In genomic region chr19:36489920-36490415, GRCh38 we compare ENCODE assay signal across 8 cellular contexts. TPM values are rescaled to one million over a fixed set of nuclear protein-coding genes. Genes with fewer than 3 reads are reported as not detected.
DNase-seq lines count a peak whose midpoint lies in the region; ATAC-seq and TF ChIP-seq lines count a peak whose summit lies in the region.

No MANE protein-coding gene starts in this region.

- H3K27me3 ChIP-seq in OCI-LY3 (ENCODE audit: low read depth, low read length) (no peaks in the 10 kb centered on the region), parathyroid adenoma (ENCODE audit: control insufficient read depth, insufficient read depth, low read length) (no peaks in the 10 kb centered on the region), uterus (no peaks in the 10 kb centered on the region)

- H3K9me3 ChIP-seq in OCI-LY3 (ENCODE audit: insufficient read depth, low read length) (no peaks in the 10 kb centered on the region), parathyroid adenoma (ENCODE audit: control insufficient read depth, low read length) (no peaks in the 10 kb centered on the region), uterus (no peaks in the 10 kb centered on the region)

- H4K20me1 ChIP-seq in OCI-LY3 (ENCODE audit: insufficient read depth, low read length) = no peaks in the 10 kb centered on the region

- peak; percentile 54 for ATAC-seq in GM19035 (IDR thresholded peaks at IDR 0.05; ENCODE audit: unreplicated experiment)
- peak; percentile 55 for ATAC-seq in HG03439 (IDR thresholded peaks at IDR 0.05; ENCODE audit: unreplicated experiment)
- ATAC-seq in Right ventricle myocardium superior (ENCODE audit: poor library complexity) = peak; percentile 94

- H3K79me2 ChIP-seq in OCI-LY3 (ENCODE audit: low read length) = peaks cover 36% of the 10 kb centered on the region
- peaks cover 7% of the 10 kb centered on the region for H3K79me2 ChIP-seq in parathyroid adenoma

- H3K36me3 ChIP-seq in OCI-LY3 (replicated peaks; ENCODE audit: low read depth, low read length) = peaks cover 6% of the 10 kb centered on the region
- no peaks in the 10 kb centered on the region for H3K36me3 ChIP-seq in parathyroid adenoma (ENCODE audit: control insufficient read depth, insufficient read depth, low read length)
- H3K36me3 ChIP-seq in uterus = no peaks in the 10 kb centered on the region

- TF ChIP-seq POLR2A in uterus (IDR thresholded peaks at IDR 0.05) = no peak

- H3K27ac ChIP-seq in OCI-LY3 (ENCODE audit: low read length) (peak overlapping the region; percentile 92), parathyroid adenoma (peak overlapping the region; percentile 97), uterus (peak overlapping the region; percentile 90 to 96)

- H3K4me1 ChIP-seq in OCI-LY3 (ENCODE audit: low read length) (peaks cover 14% of the 10 kb centered on the region), parathyroid adenoma (peaks cover 2% of the 10 kb centered on the region), uterus (no peaks in the 10 kb centered on the region)

- intact Hi-C loops in Right ventricle myocardium superior (cut with DNase I) (no loop called here), uterus (cut with DNase I; ENCODE audit: low total_unique reads) (no loop called here)

- TF ChIP-seq CTCF in OCI-LY3 (IDR thresholded peaks at IDR 0.05; ENCODE audit: low read depth, low read length) (no peak), parathyroid adenoma (IDR thresholded peaks at IDR 0.05) (no peak), uterus (IDR thresholded peaks at IDR 0.05) (no peak)

- H3K4me2 ChIP-seq in OCI-LY3 (ENCODE audit: low read length) = peak overlapping the region; percentile 77
- H3K4me2 ChIP-seq in parathyroid adenoma (ENCODE audit: low read length) = peak overlapping the region; percentile 79

- peak overlapping the region; percentile 96 for H2AFZ ChIP-seq in OCI-LY3 (ENCODE audit: low read depth, low read length)
- H2AFZ ChIP-seq in parathyroid adenoma = peak overlapping the region; percentile 99

- DNase-seq in CD1c-positive myeloid dendritic cell (ENCODE audit: extremely low spot score) = peak; percentile 81
- peak in 3 of 4 experiments; percentile 55 to 63 (median 61) for DNase-seq in activated naive CD4-positive, alpha-beta T cell (lab: John Stamatoyannopoulos, UW)
- DNase-seq in Right ventricle myocardium superior = peak; percentile 89
- peak; percentile 79 to 86 for DNase-seq in uterus

- H3K9ac ChIP-seq in OCI-LY3 (ENCODE audit: low read length) (peak overlapping the region; percentile 97), parathyroid adenoma (peak overlapping the region; percentile 91)

- H3K4me3 ChIP-seq in OCI-LY3 (ENCODE audit: low read length) (peak overlapping the region; percentile 88), parathyroid adenoma (ENCODE audit: low read depth, low read length) (peak overlapping the region; percentile 90), uterus (peak overlapping the region; percentile 60 to 65)

RNA-seq across cellular contexts. Expression of gene ZNF566, which starts 0.6 kb away (rescaled TPM):
- 10.9 TPM for total RNA-seq in Right ventricle myocardium superior
- total RNA-seq in uterus = 10 to 100 TPM; 10.3 to 42.4 (median 19.4) TPM

RNA-seq across cellular contexts. Expression of gene ZNF260, which starts 38.1 kb away (rescaled TPM):
- 7.6 TPM for total RNA-seq in Right ventricle myocardium superior
- 10 to 100 TPM in 2 of 4 donors, 1 to 10 TPM in 2; 5.1 to 42.3 (median 13.9) TPM for total RNA-seq in uterus

Comparison
In these comparisons a context has a peak if more than half of its experiments do, and no peak if none do; other contexts are left out.
1. Peak in every context shown above with its lines: DNase-seq, ATAC-seq, H3K4me3 ChIP-seq and H3K27ac ChIP-seq.